ENCODE assay signal across 8 cellular contexts in the genomic region with DNA sequence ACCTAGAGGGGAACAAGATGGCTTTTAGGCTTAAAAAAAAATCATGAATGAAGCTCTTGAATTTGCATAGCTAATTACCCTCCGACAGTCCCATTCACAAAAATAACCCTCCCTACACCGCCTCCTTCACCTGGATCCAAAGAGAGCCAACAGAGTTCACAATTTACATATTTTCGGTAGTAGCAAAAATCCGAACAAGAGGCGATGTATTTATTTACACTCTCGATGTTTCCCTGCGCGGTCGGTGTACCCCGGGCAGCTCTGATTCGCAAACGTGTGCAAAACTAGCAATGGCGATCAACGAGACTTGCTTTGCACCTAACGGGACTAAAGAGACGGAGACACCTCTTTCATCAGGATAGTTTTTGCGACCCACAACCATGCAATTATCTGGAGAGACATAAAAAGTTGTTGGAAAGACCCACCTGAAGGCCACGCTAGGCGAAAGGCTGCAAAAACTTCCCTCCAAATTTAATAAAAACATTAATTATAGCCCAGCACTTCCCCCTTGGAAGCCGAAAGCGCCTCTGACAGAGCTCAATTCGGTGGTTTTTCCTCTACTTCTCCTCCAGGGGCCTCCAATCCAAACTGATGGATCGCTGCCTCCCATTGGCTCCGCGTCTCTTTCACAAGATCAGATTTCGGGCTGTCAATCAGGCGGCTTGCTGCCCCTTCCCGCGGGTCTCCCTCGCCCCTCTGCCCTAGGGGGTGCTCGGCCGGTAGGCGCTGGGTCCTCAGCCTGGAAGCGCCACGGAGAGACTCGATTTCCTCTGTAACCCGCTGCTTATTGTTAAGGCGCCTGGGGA. TPM values are rescaled to one million over a fixed set of nuclear protein-coding genes. Genes with fewer than 3 reads are reported as not detected.
DNase-seq lines count a peak whose midpoint lies in the region; ATAC-seq and TF ChIP-seq lines count a peak whose summit lies in the region.

A gene (minus strand): TSS at position 529 of the 806 bp plus-strand sequence. CDS start 614 bp downstream, outside the sequence.

- peak within 1 kb of the TSS; percentile 74 for H3K14ac ChIP-seq in IMR-90 (replicated peaks; ENCODE audit: low read depth, low read length)

- H4K20me1 ChIP-seq in IMR-90 (ENCODE audit: insufficient read depth, low read length): no peaks in the 10 kb centered on the region

- WGBS in IMR-90 (ENCODE audit: extremely low coverage in 2 of 2, insufficient read length in 1 of 2), 2 experiments: 2% methylated on average over 8 of the region's 38 CpGs; no CpG with 5 or more reads in 1 of the 2 experiments

- H2BK20ac ChIP-seq in IMR-90 (ENCODE audit: low read depth, low read length): peak within 1 kb of the TSS; percentile 46

- peaks cover 0 to 4% of the 10 kb centered on the region in 2 donors for H3K27me3 Mint-ChIP-seq in CD4-positive, alpha-beta memory T cell

- H3K4me3 Mint-ChIP-seq in CD4-positive, alpha-beta memory T cell: no peak within 1 kb of the TSS

- no TSS peak for BruUV-seq in IMR-90 (replicated peaks; lab: Mats Ljungman, UMichigan)
- BruUV-seq in Panc1 (replicated peaks; lab: Mats Ljungman, UMichigan): no TSS peak

- TF ChIP-seq CTCF in IMR-90 (conservative IDR thresholded peaks at IDR 0.05; ENCODE audit: low read depth, low read length): peak; percentile 37
- TF ChIP-seq CTCF in Panc1 (IDR thresholded peaks at IDR 0.05): peak; percentile 72

- peak within 1 kb of the TSS; percentile 21 for H4K5ac ChIP-seq in IMR-90 (ENCODE audit: low read depth, low read length)

- peak within 1 kb of the TSS; percentile 99 for H3K4me2 ChIP-seq in IMR-90 (ENCODE audit: low read depth, low read length)

- H2BK15ac ChIP-seq in IMR-90 (ENCODE audit: low read depth, low read length): peak within 1 kb of the TSS; percentile 64

- DNase-seq in CD4-positive, alpha-beta memory T cell: peak in 1 of 5 donors; percentile 32
- DNase-seq in IMR-90 (peak; percentile 60), Panc1 (ENCODE audit: low read depth, low spot score) (peak; percentile 65), dermis microvascular lymphatic vessel endothelial cell (ENCODE audit: low read depth in 2 of 2) (peak; percentile 50 to 80), left colon (peak; percentile 28 to 52)
- no peak for DNase-seq in activated naive CD4-positive, alpha-beta T cell treated with anti-CD3 and anti-CD28 coated beads, Interleukin-2, amount 50 U/mL, for 16 hours

- no peaks in the 10 kb centered on the region for H3K36me3 ChIP-seq in CD4-positive, alpha-beta memory T cell (ENCODE audit: insufficient read depth, low read length)
- no peaks in the 10 kb centered on the region for H3K36me3 ChIP-seq in IMR-90 (ENCODE audit: control insufficient read depth, insufficient read depth, low read length)
- H3K36me3 ChIP-seq in Panc1 (ENCODE audit: control insufficient read depth, insufficient read depth, low read length): no peaks in the 10 kb centered on the region
- H3K36me3 ChIP-seq in stomach smooth muscle (ENCODE audit: control insufficient read depth in 2 of 2, insufficient read depth in 2 of 2, low read length in 2 of 2): no peaks in the 10 kb centered on the region

- H3K4me3 ChIP-seq in CD4-positive, alpha-beta memory T cell (ENCODE audit: low read length in 2 of 2): peak within 1 kb of the TSS; percentile 66 to 75
- peak within 1 kb of the TSS; percentile 91 for H3K4me3 ChIP-seq in IMR-90 (ENCODE audit: insufficient read depth, low read depth, low read length)
- peak within 1 kb of the TSS; percentile 66 to 88 for H3K4me3 ChIP-seq in Panc1 (ENCODE audit: low read depth in 2 of 2, low read length in 2 of 2)
- peak within 1 kb of the TSS; percentile 89 to 95 for H3K4me3 ChIP-seq in stomach smooth muscle (ENCODE audit: low read length in 2 of 2)

- dilution Hi-C loops in IMR-90 (cut with HindIII; ENCODE audit: low sequenced_read_pairs, unreplicated experiment): no loop called here

- TF ChIP-seq RAD21 in IMR-90 (IDR thresholded peaks at IDR 0.05; ENCODE audit: low read length): peak; percentile 41

- intact Hi-C loops in CD4-positive, alpha-beta memory T cell (cut with micrococcal nuclease): no loop called here
- intact Hi-C loops in IMR-90 (cut with micrococcal nuclease) (loop anchor here (1.0 to 5.0 kb wide), 6 partner anchors 43 to 468 kb away; no protein-coding TSS in a partner anchor), Panc1 (cut with micrococcal nuclease; ENCODE audit: unreplicated experiment) (loop anchor here (10.0 kb wide), 1 partner anchor 705 kb away; no protein-coding TSS in a partner anchor), left colon (cut with DNase I, micrococcal nuclease) (no loop called here)

- H3K27ac Mint-ChIP-seq in CD4-positive, alpha-beta memory T cell: no peak within 1 kb of the TSS

- peak within 1 kb of the TSS; percentile 86 for H3K56ac ChIP-seq in IMR-90 (ENCODE audit: extremely low read depth, insufficient read depth, low read length)

- peak within 1 kb of the TSS; percentile 69 for H2BK5ac ChIP-seq in IMR-90 (ENCODE audit: low read depth, low read length, poor library complexity, severe bottlenecking)

- peak within 1 kb of the TSS; percentile 96 for H2AFZ ChIP-seq in IMR-90 (replicated peaks; ENCODE audit: low read length, poor library complexity)

- peak; percentile 43 for ATAC-seq in IMR-90 (ENCODE audit: low read depth)
- peak; percentile 77 for ATAC-seq in Panc1
- no peak for ATAC-seq in left colon
- no peak for ATAC-seq in GM19324 (IDR thresholded peaks at IDR 0.05; ENCODE audit: low FRiP score, unreplicated experiment)

- H3K4me1 Mint-ChIP-seq in CD4-positive, alpha-beta memory T cell: no peaks in the 10 kb centered on the region

- no peaks in the 10 kb centered on the region for H3K9me1 ChIP-seq in IMR-90 (ENCODE audit: insufficient read depth, low read length)

- H3K36me3 Mint-ChIP-seq in CD4-positive, alpha-beta memory T cell: no peaks in the 10 kb centered on the region

- H3K4me1 ChIP-seq in CD4-positive, alpha-beta memory T cell (ENCODE audit: insufficient read depth, low read length): peaks cover 16% of the 10 kb centered on the region
- H3K4me1 ChIP-seq in IMR-90 (ENCODE audit: control insufficient read depth, insufficient read depth, low read length): no peaks in the 10 kb centered on the region
- peaks cover 8% of the 10 kb centered on the region for H3K4me1 ChIP-seq in Panc1 (ENCODE audit: control insufficient read depth, insufficient read depth, low read length)
- no peaks in the 10 kb centered on the region for H3K4me1 ChIP-seq in stomach smooth muscle (ENCODE audit: control insufficient read depth, insufficient read depth, low read length)

- H2BK120ac ChIP-seq in IMR-90 (ENCODE audit: low read depth, low read length): peak within 1 kb of the TSS; percentile 80

- peaks cover 7% of the 10 kb centered on the region for H3K27me3 ChIP-seq in CD4-positive, alpha-beta memory T cell (ENCODE audit: insufficient read depth, low read length)
- no peaks in the 10 kb centered on the region for H3K27me3 ChIP-seq in IMR-90 (ENCODE audit: control insufficient read depth, insufficient read depth, low read length)
- no peaks in the 10 kb centered on the region for H3K27me3 ChIP-seq in Panc1 (ENCODE audit: control insufficient read depth, insufficient read depth, low read length)
- no peaks in the 10 kb centered on the region for H3K27me3 ChIP-seq in stomach smooth muscle (ENCODE audit: control insufficient read depth in 1 of 2, insufficient read depth in 2 of 2, low read length in 2 of 2)

- H3K79me1 ChIP-seq in IMR-90 (ENCODE audit: low read depth in 1 of 2, low read length in 2 of 2): peaks cover 0 to 4% of the 10 kb centered on the region in 2 experiments; a peak in 1 of 4 replicates

- H3K23ac ChIP-seq in IMR-90 (ENCODE audit: low read depth, low read length): peak within 1 kb of the TSS; percentile 91

- TF ChIP-seq POLR2A in IMR-90 (IDR thresholded peaks at IDR 0.05; ENCODE audit: low read depth, low read length): peak; percentile 24; the same call in 1 of the 2 replicates

- POLR2A ChIA-PET in CD4-positive, alpha-beta memory T cell (lab: Charles Lee; ENCODE audit: partially characterized antibody): interaction anchor here (0.8 to 1.7 kb wide), 2 partner anchors 81 to 139 kb away, joined by 3 to 6 read pairs; no protein-coding TSS in a partner anchor
- POLR2A ChIA-PET in IMR-90 (lab: Charles Lee; ENCODE audit: unreplicated experiment) (interaction anchor here (0.6 to 1.4 kb wide), 5 partner anchors 9 to 524 kb away, joined by 3 to 17 read pairs (median 3); no protein-coding TSS in a partner anchor), Panc1 (lab: Charles Lee) (interaction anchor here (1.4 kb wide), 1 partner anchor 8 kb away, joined by 3 read pairs; no protein-coding TSS in a partner anchor)

- H3K9ac ChIP-seq in IMR-90 (ENCODE audit: low read depth, low read length) (peak within 1 kb of the TSS; percentile 64), stomach smooth muscle (ENCODE audit: low read length in 2 of 2) (peak within 1 kb of the TSS; percentile 80)

- H4K8ac ChIP-seq in IMR-90 (ENCODE audit: low read depth in 2 of 2, low read length in 2 of 2): peak within 1 kb of the TSS; percentile 8 to 63; a peak in 2 of 4 replicates

- H2AK5ac ChIP-seq in IMR-90 (ENCODE audit: low read depth, low read length): peak within 1 kb of the TSS; percentile 59; the same call in 1 of the 2 replicates

- peak within 1 kb of the TSS; percentile 63 for H2AK9ac ChIP-seq in IMR-90 (replicated peaks; ENCODE audit: low read depth, low read length, poor library complexity)

- peak within 1 kb of the TSS; percentile 34 for H4K91ac ChIP-seq in IMR-90 (ENCODE audit: insufficient read depth, low read depth, low read length)

- peak within 1 kb of the TSS; percentile 72 for H3K4ac ChIP-seq in IMR-90 (ENCODE audit: low read depth, low read length)

- H3K9me3 ChIP-seq in CD4-positive, alpha-beta memory T cell (ENCODE audit: control insufficient read depth in 1 of 2, low read length in 2 of 2): no peaks in the 10 kb centered on the region
- H3K9me3 ChIP-seq in IMR-90 (ENCODE audit: control insufficient read depth, insufficient read depth, low read length): no peaks in the 10 kb centered on the region
- H3K9me3 ChIP-seq in Panc1 (ENCODE audit: control insufficient read depth, insufficient read depth, low read depth, low read length): no peaks in the 10 kb centered on the region
- no peaks in the 10 kb centered on the region for H3K9me3 ChIP-seq in stomach smooth muscle (ENCODE audit: control insufficient read depth in 2 of 2, low read length in 2 of 2)

- peak within 1 kb of the TSS; percentile 83 for H3K18ac ChIP-seq in IMR-90 (ENCODE audit: low read depth, low read length)

- H3K9me3 Mint-ChIP-seq in CD4-positive, alpha-beta memory T cell: no peaks in the 10 kb centered on the region

- in situ Hi-C loops in IMR-90 (cut with MboI; ENCODE audit: low sequenced_read_pairs) (loop anchor here (25.0 kb wide), 1 partner anchor 1327 kb away; no protein-coding TSS in a partner anchor), Panc1 (cut with HindIII; ENCODE audit: low pct_unique_long_range_greater_than_20kb, low sequenced_read_pairs) (no loop called here)

- CTCF ChIA-PET in CD4-positive, alpha-beta memory T cell (lab: Charles Lee; ENCODE audit: partially characterized antibody): interaction anchor here (1.3 kb wide), 1 partner anchor 9 kb away, joined by 4 read pairs; no protein-coding TSS in a partner anchor
- CTCF ChIA-PET in IMR-90 (lab: Yijun Ruan, JAX): interaction anchor here (0.6 to 1.9 kb wide), 11 partner anchors 9 to 468 kb away, joined by 3 to 6 read pairs (median 3); no protein-coding TSS in a partner anchor
- CTCF ChIA-PET in Panc1 (lab: Charles Lee): interaction anchor here (0.7 to 0.9 kb wide), 4 partner anchors 33 to 702 kb away, joined by 3 to 14 read pairs (median 10); no protein-coding TSS in a partner anchor

- H3K27ac ChIP-seq in CD4-positive, alpha-beta memory T cell (ENCODE audit: low read depth, low read length): no peak within 1 kb of the TSS
- H3K27ac ChIP-seq in IMR-90 (ENCODE audit: insufficient read depth, low read length) (peak within 1 kb of the TSS; percentile 75), Panc1 (ENCODE audit: low read length) (peak within 1 kb of the TSS; percentile 51; the same call in 1 of the 2 replicates), stomach smooth muscle (ENCODE audit: low read length) (peak within 1 kb of the TSS; percentile 81)

RNA-seq across cellular contexts. Expression of the gene that starts here (rescaled TPM):
- total RNA-seq in CD4-positive, alpha-beta memory T cell: under 1 TPM in 1 of 2 experiments, not detected in 1; 0.47 TPM
- not detected for polyA plus RNA-seq in CD4-positive, alpha-beta memory T cell
- 17.2 and 21.1 TPM in 2 replicates for total RNA-seq in IMR-90 (2012; rRNA removed)
- polyA plus RNA-seq in IMR-90 (2012; rRNA removed): 8.6 and 11.9 TPM in 2 replicates
- polyA plus RNA-seq in IMR-90 (2012; cell fraction: cytosol; rRNA removed): 3.8 and 7.2 TPM in 2 replicates
- 7.0 and 10.1 TPM in 2 replicates for polyA plus RNA-seq in IMR-90 (2012; cell fraction: nucleus; rRNA removed; ENCODE audit: low replicate concordance)
- total RNA-seq in Panc1 (2021; ENCODE audit: unreplicated experiment): 7.4 TPM
- polyA plus RNA-seq in Panc1 (2012; ENCODE audit: insufficient read length): 3.5 TPM
- total RNA-seq in dermis microvascular lymphatic vessel endothelial cell: 10.0 and 10.5 TPM in 2 replicates
- 1 to 10 TPM; 2.8 to 4.6 TPM for total RNA-seq in left colon

Comparison
In these comparisons a context has a peak if more than half of its experiments do, and no peak if none do; other contexts are left out.
1. ATAC-seq: peak in IMR-90 (single experiment) and Panc1 (single experiment); none in left colon (single experiment) and GM19324 (single experiment).
2. intact Hi-C loops: an anchor here in IMR-90 (1.0 to 5.0 kb wide) and Panc1 (10.0 kb wide); none called in CD4-positive, alpha-beta memory T cell and left colon.
3. Peak in every context shown above with its lines, with median percentiles within 50 percentile points of each other: H3K4me3 ChIP-seq.